21 cellular contexts compared by ENCODE assay signal in the genomic region with DNA sequence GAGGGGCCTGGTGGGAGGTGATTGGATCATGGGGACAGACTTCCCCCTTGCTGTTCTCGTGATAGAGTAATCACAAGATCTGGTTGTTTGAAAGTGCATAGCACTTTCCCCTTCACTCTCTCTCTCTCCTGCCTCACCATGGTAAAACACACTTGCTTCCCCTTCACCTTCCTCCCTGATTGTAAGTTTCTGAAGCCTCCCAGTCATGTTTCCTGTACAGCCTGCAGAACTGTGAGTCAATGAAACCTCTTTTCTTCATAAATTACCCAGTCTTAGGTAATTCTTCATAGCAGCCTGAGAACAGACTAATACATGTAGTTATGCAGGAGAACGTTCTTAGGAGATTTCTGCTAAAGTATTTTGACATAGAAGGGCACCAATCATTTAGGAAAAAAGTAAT. TPM values are rescaled to one million over a fixed set of nuclear protein-coding genes. Genes with fewer than 3 reads are reported as not detected.
DNase-seq lines count a peak whose midpoint lies in the region; ATAC-seq, FAIRE-seq and TF ChIP-seq lines count a peak whose summit lies in the region.
"Had no signal": no experiment of that assay in that cellular context is flagged by ENCODE, and none has a peak within 500 bp of the region (broad histone marks: within the 10 kb centered on the region; RNA-seq: fewer than 3 reads in every experiment).

No MANE protein-coding gene starts in this region.

- DNase-seq in GM23338 (ENCODE audit: low spot score) (no peak), KBM-7 (peak; percentile 19), K562 (ENCODE audit: extremely low read depth in 1 of 4, low spot score in 3 of 4) (no peak), iris pigment epithelial cell (ENCODE audit: low read depth) (peak; percentile 47), DMS79 (lab: John Stamatoyannopoulos, UW) (no peak), NCI-H146 treated with DMSO at 0.1 percent for 48 hours (lab: John Stamatoyannopoulos, UW; ENCODE audit: unreplicated experiment) (no peak)
- DNase-seq: ACHN, AML-193, COR-L47, DMS153, GOT3, Karpas-422, MM.1S, NCI-H1417, NCI-H2029, NCI-H510A treated with DMSO at 0.1 percent for 48 hours, SHP77, SK-N-SH had no signal

- no peak for TF ChIP-seq CTCF in GM23338 (conservative IDR thresholded peaks at IDR 0.05; ENCODE audit: low read depth in 2 of 2)
- TF ChIP-seq CTCF in K562 (IDR thresholded peaks at IDR 0.05 in 2 of 3, conservative IDR thresholded peaks at IDR 0.05 in 1 of 3; ENCODE audit: insufficient read depth in 2 of 3, low read depth in 1 of 3, low read length in 3 of 3), result no peak

- FAIRE-seq in K562 (lab: Jason Lieb, UNC), result no peak
- FAIRE-seq: HepG2 had no signal

- H2AFZ ChIP-seq in GM23338, result 0 out of 2 replicates have a peak overlapping the region, but pooled peaks have one; percentile 38
- H2AFZ ChIP-seq in K562 (ENCODE audit: low read depth, low read length), result no peak overlapping the region

- H3K27me3 ChIP-seq in GM23338 (ENCODE audit: insufficient read depth), result no peaks in the 10 kb centered on the region
- no peaks in the 10 kb centered on the region for H3K27me3 ChIP-seq in K562 (ENCODE audit: control insufficient read depth in 2 of 2, insufficient read depth in 2 of 2, low read length in 2 of 2)

- H3K9me3 ChIP-seq in K562 (replicated peaks; ENCODE audit: control insufficient read depth, insufficient read depth, low read depth, low read length), result 0 out of 2 replicates have a peak, but pooled peaks cover 6% of the 10 kb centered on the region
- H3K9me3 ChIP-seq: SK-N-SH had no signal

- H3K9me3 Mint-ChIP-seq in GM23338, result peaks cover 9% of the 10 kb centered on the region; the same call in 2 of the 3 replicates

- no TSS peak for BruUV-seq in K562 (replicated peaks; lab: Mats Ljungman, UMichigan)

- 7% methylated on average over 2 of the region's 2 CpGs for WGBS in K562 (ENCODE audit: insufficient coverage, low coverage, missing lambda C conversion rate)

- no peaks in the 10 kb centered on the region for H4K20me1 ChIP-seq in GM23338 (replicated peaks; ENCODE audit: insufficient read depth)
- no peaks in the 10 kb centered on the region for H4K20me1 ChIP-seq in K562 (replicated peaks; ENCODE audit: control insufficient read depth, insufficient read depth, low read length)

- TF ChIP-seq EP300 in K562 (IDR thresholded peaks at IDR 0.05; ENCODE audit: low read length), result no peak

- POLR2A ChIA-PET in K562 (lab: Yijun Ruan, JAX), result no interaction called here

- H3K4me3 ChIP-seq in GM23338 (no peak overlapping the region), K562 (no peak overlapping the region)

- no peak overlapping the region for H3K9ac ChIP-seq in K562 (ENCODE audit: insufficient read depth in 1 of 2, low read depth in 2 of 2, low read length in 2 of 2)
- H3K9ac ChIP-seq: SK-N-SH had no signal

- no peak for TF ChIP-seq POLR2A in K562 (conservative IDR thresholded peaks at IDR 0.05)

- H3K79me2 ChIP-seq in GM23338 (replicated peaks; ENCODE audit: insufficient read depth) (no peaks in the 10 kb centered on the region), K562 (ENCODE audit: control insufficient read depth, insufficient read depth, low read length) (no peaks in the 10 kb centered on the region)

- H3K27me3 Mint-ChIP-seq in GM23338 (ENCODE audit: insufficient read depth, low read depth, poor library complexity), result peaks cover 4% of the 10 kb centered on the region

- no peaks in the 10 kb centered on the region for H3F3A ChIP-seq in GM23338 (replicated peaks; ENCODE audit: low read depth)

- H3K27ac ChIP-seq in GM23338 (ENCODE audit: low read depth) (no peak overlapping the region), K562 (ENCODE audit: extremely low read depth, low read depth, low read length) (no peak overlapping the region)

- ATAC-seq in GM23338 (no peak), K562 (no peak), HG03565 (IDR thresholded peaks at IDR 0.05; ENCODE audit: unreplicated experiment) (no peak)
- ATAC-seq: HepG2 had no signal

- no peaks in the 10 kb centered on the region for H3K36me3 ChIP-seq in GM23338 (ENCODE audit: insufficient read depth)
- H3K36me3 ChIP-seq in K562 (ENCODE audit: control insufficient read depth, insufficient read depth, low read length), result no peaks in the 10 kb centered on the region

- no peak overlapping the region for H3K27ac Mint-ChIP-seq in GM23338

- in situ Hi-C loops in KBM-7 (cut with MboI; ENCODE audit: low pct_unique_long_range_greater_than_20kb, low sequenced_read_pairs), result no loop called here
- in situ Hi-C loops in K562 (cut with MboI), result loop anchor here (10.0 kb wide), 1 partner anchor 499 kb away; no protein-coding TSS in a partner anchor

- H3K4me2 ChIP-seq in GM23338 (no peak overlapping the region), K562 (ENCODE audit: insufficient read depth, low read length) (no peak overlapping the region)
- H3K4me2 ChIP-seq: SK-N-SH had no signal

- H3K4me3 Mint-ChIP-seq in GM23338, result no peak overlapping the region
- H3K4me3 Mint-ChIP-seq: CD14-positive monocyte had no signal

- H3K9me2 ChIP-seq in GM23338 (ENCODE audit: insufficient read depth), result no peaks in the 10 kb centered on the region; the same call in 1 of the 2 replicates
- H3K9me2 ChIP-seq: SK-N-SH had no signal

- CTCF ChIA-PET in K562 (lab: Yijun Ruan, JAX; ENCODE audit: low intra/inter-chr PET ratio), result no interaction called here

- intact Hi-C loops in K562 (cut with micrococcal nuclease), result loop anchor here (5.0 kb wide), 1 partner anchor 242 kb away; no protein-coding TSS in a partner anchor

- no peaks in the 10 kb centered on the region for H3K9me1 ChIP-seq in K562 (ENCODE audit: control insufficient read depth, insufficient read depth, low read length)

- peaks cover 14% of the 10 kb centered on the region for H3K4me1 Mint-ChIP-seq in GM23338

- no peak for TF ChIP-seq RAD21 in K562 (CRISPR knock-in tag; conservative IDR thresholded peaks at IDR 0.05 in 1 of 2, IDR thresholded peaks at IDR 0.05 in 1 of 2)

- H3K36me3 Mint-ChIP-seq in GM23338 (ENCODE audit: low read depth), result peaks cover 7% of the 10 kb centered on the region; the same call in 1 of the 3 replicates
- H3K36me3 Mint-ChIP-seq: CD14-positive monocyte had no signal

- peaks cover 12% of the 10 kb centered on the region; the same call in 1 of the 2 replicates for H3K4me1 ChIP-seq in GM23338 (ENCODE audit: insufficient read depth)
- no peaks in the 10 kb centered on the region; a peak in 2 of 5 replicates for H3K4me1 ChIP-seq in K562 (replicated peaks in 1 of 2; ENCODE audit: control insufficient read depth in 2 of 2, insufficient read depth in 2 of 2, low read length in 2 of 2)

TF ChIP-seq in GM23338, 12 proteins besides CTCF, POLR2A, EP300 and RAD21 (continues in another document):
- TF ChIP-seq EZH2 (IDR thresholded peaks at IDR 0.05; ENCODE audit: low read depth, unreplicated experiment), result no peak
- no peak for TF ChIP-seq JUNB (IDR thresholded peaks at IDR 0.05; ENCODE audit: unreplicated experiment)
- TF ChIP-seq ZNF331 (CRISPR knock-in tag; IDR thresholded peaks at IDR 0.05; ENCODE audit: low read depth), result no peak

TF ChIP-seq in K562, 482 proteins besides CTCF, POLR2A, EP300 and RAD21 (continues in another document):
- TF ChIP-seq PURB (CRISPR knock-in tag; IDR thresholded peaks at IDR 0.05; ENCODE audit: low read depth) (no peak), CEBPG (CRISPR knock-in tag; IDR thresholded peaks at IDR 0.05) (no peak), CEBPG (tag; conservative IDR thresholded peaks at IDR 0.05 in 1 of 2, IDR thresholded peaks at IDR 0.05 in 1 of 2) (no peak), NCOA1 (IDR thresholded peaks at IDR 0.05; ENCODE audit: low read depth) (no peak), ZNF766 (CRISPR knock-in tag; conservative IDR thresholded peaks at IDR 0.05) (peak; percentile 70; the same call in 1 of the 2 replicates), CBFB (CRISPR knock-in tag; IDR thresholded peaks at IDR 0.05) (no peak), NFRKB (IDR thresholded peaks at IDR 0.05; ENCODE audit: low read depth) (no peak), ZFP1 (CRISPR knock-in tag; IDR thresholded peaks at IDR 0.05) (no peak)

RNA-seq across cellular contexts. Expression of a gene that starts 59.9 kb away (rescaled TPM):
- 38.8 and 45.2 TPM in 2 replicates for total RNA-seq in GM23338 (2014; rRNA removed; shearing (Covaris generic))
- polyA plus RNA-seq in GM23338 (2016; fragmentation: Nextera tagmentation; extraction: Ambion mirVana) (16.9 and 18.1 TPM in 2 replicates), K562 (2011; rRNA removed) (17.0 and 27.4 TPM in 2 replicates), K562 (2014; fragmentation: Illumina TruSeq; extraction: Trizol) (19.6 and 20.5 TPM in 2 replicates), K562 (2014; fragmentation: Nextera tagmentation; extraction: Ambion mirVana) (1 to 10 TPM; 4.1 to 5.8 TPM), K562 (2014; rRNA removed) (17.6 and 19.2 TPM in 2 replicates)
- 44.8 and 124 TPM in 2 replicates for total RNA-seq in K562 (2011; cell fraction: chromatin; rRNA removed; ENCODE audit: low replicate concordance)
- 21.3 and 25.9 TPM in 2 replicates for total RNA-seq in K562 (2011; cell fraction: nucleolus; rRNA removed)
- total RNA-seq in K562 (2011; cell fraction: nucleoplasm; rRNA removed), result 42.8 and 45.4 TPM in 2 replicates
- total RNA-seq in K562 (2014; rRNA removed) (22.0 and 25.3 TPM in 2 replicates), K562 (2014; rRNA removed; fragmentation: Illumina TruSeq; extraction: Trizol) (34.8 and 38.0 TPM in 2 replicates), K562 (2015; rRNA removed; fragmentation: Illumina TruSeq; extraction: Trizol) (26.3 and 29.9 TPM in 2 replicates), K562 (2021) (27.1 and 27.8 TPM in 2 replicates)
- 7.5 and 8.0 TPM in 2 replicates for polyA plus RNA-seq in K562 (2011; cell fraction: cytosol; rRNA removed)
- polyA plus RNA-seq in K562 (2011; cell fraction: nucleus; rRNA removed), result 11.4 and 11.8 TPM in 2 replicates
- 12.4 and 13.4 TPM in 2 replicates for polyA plus RNA-seq in K562 (2012)
- 46.2 and 46.6 TPM in 2 replicates for polyA minus RNA-seq in K562 (2011; rRNA and poly(A)+ RNA removed)
- polyA minus RNA-seq in K562 (2011; cell fraction: cytosol; rRNA and poly(A)+ RNA removed), result 10.0 and 15.1 TPM in 2 replicates
- 19.7 and 24.2 TPM in 2 replicates for polyA minus RNA-seq in K562 (2011; cell fraction: nucleus; rRNA and poly(A)+ RNA removed)

Comparison
In these comparisons a context has a peak if more than half of its experiments do, and no peak if none do; other contexts are left out.
1. DNase-seq: peak in KBM-7 (single experiment) and iris pigment epithelial cell (single experiment); none in GM23338 (single experiment), K562 (0 of 4), DMS79 (single experiment) and NCI-H146 treated with DMSO at 0.1 percent for 48 hours (single experiment).